1 cellular context compared by ENCODE assay signal in the genomic region with DNA sequence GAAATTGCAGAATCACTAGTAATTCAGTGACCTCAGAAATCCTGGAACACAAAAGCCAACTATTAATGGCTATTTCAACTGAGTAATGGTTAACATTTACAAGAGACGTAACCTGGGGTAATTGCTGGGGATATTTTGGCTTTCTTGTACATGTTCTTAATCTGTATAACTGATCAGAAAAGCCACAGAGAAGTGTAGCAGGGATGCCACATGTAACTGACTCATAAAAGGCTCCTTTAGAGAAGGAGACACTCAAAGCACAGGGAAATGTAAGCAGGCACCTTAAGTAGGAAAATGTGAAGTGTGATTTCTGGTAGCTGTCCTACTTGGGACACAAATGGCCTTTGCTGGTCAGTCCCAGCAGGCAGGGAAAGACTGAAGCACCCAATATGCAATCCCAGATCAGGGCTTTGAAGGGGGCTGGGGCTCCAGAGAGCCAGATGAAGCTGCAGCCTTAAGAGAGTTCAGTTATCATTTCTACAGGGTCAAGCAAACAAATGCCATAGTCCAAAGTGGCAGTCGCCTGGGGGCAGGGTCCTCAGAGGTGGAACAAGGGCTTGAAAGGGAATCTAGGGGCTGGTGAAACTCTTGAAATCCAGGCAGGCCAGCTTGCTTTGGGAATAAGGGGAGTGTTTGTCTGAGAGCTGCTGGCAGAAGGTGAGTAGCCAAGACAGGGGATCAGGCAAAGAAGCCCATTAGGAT.
A peak's percentile ranks its signal among the peaks of the same experiment; 100 is the strongest.
TF ChIP-seq lines count a peak whose summit lies in the region.

No MANE protein-coding gene starts in this region.

TF ChIP-seq in HepG2, 621 proteins besides CTCF, POLR2A, EP300 and RAD21 (continued from another document and continues in another):
- TF ChIP-seq, protein P1, sequence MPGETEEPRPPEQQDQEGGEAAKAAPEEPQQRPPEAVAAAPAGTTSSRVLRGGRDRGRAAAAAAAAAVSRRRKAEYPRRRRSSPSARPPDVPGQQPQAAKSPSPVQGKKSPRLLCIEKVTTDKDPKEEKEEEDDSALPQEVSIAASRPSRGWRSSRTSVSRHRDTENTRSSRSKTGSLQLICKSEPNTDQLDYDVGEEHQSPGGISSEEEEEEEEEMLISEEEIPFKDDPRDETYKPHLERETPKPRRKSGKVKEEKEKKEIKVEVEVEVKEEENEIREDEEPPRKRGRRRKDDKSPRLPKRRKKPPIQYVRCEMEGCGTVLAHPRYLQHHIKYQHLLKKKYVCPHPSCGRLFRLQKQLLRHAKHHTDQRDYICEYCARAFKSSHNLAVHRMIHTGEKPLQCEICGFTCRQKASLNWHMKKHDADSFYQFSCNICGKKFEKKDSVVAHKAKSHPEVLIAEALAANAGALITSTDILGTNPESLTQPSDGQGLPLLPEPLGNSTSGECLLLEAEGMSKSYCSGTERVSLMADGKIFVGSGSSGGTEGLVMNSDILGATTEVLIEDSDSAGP (CRISPR knock-in tag; IDR thresholded peaks at IDR 0.05; ENCODE audit: borderline replicate concordance): peak; percentile 58; the same call in 1 of the 2 replicates
- TF ChIP-seq MIXL1 (CRISPR knock-in tag; IDR thresholded peaks at IDR 0.05): no peak
- TF ChIP-seq, protein P2, sequence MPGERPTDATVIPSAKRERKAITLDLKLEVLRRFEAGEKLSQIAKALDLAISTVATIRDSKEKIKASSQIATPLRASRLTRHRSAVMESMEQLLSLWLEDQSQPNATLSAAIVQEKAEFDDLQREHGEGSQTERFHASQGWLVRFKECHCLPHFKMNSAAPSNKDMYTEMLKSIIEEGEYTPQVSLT (CRISPR knock-in tag; IDR thresholded peaks at IDR 0.05; ENCODE audit: borderline replicate concordance, low read depth): no peak
- TF ChIP-seq SOX5 (CRISPR knock-in tag; IDR thresholded peaks at IDR 0.05; ENCODE audit: borderline replicate concordance): no peak
- no peak for TF ChIP-seq ZZZ3 (CRISPR knock-in tag; IDR thresholded peaks at IDR 0.05; ENCODE audit: borderline replicate concordance)
- TF ChIP-seq CREB1 (IDR thresholded peaks at IDR 0.05): no peak
- no peak for TF ChIP-seq CREB1 (CRISPR knock-in tag; IDR thresholded peaks at IDR 0.05)
- no peak for TF ChIP-seq ZNF282 (IDR thresholded peaks at IDR 0.05; ENCODE audit: partially characterized antibody)
- peak; percentile 72; the same call in 1 of the 2 replicates for TF ChIP-seq NR2C2 (CRISPR knock-in tag; IDR thresholded peaks at IDR 0.05; ENCODE audit: borderline replicate concordance)
- TF ChIP-seq ZMAT3 (CRISPR knock-in tag; conservative IDR thresholded peaks at IDR 0.05): no peak
- TF ChIP-seq TBL1XR1 (IDR thresholded peaks at IDR 0.05; ENCODE audit: borderline replicate concordance, low read length, partially characterized antibody): no peak
- no peak for TF ChIP-seq SUZ12 (IDR thresholded peaks at IDR 0.05; ENCODE audit: low read depth, low read length)
- no peak for TF ChIP-seq RCOR2 (CRISPR knock-in tag; IDR thresholded peaks at IDR 0.05)
- TF ChIP-seq SMC3 (IDR thresholded peaks at IDR 0.05; ENCODE audit: low read length): no peak; the same call in 1 of the 2 replicates
- peak; percentile 34; the same call in 1 of the 2 replicates for TF ChIP-seq MIER3 (CRISPR knock-in tag; IDR thresholded peaks at IDR 0.05; ENCODE audit: borderline replicate concordance)
- TF ChIP-seq BORCS8-MEF2B (CRISPR knock-in tag; IDR thresholded peaks at IDR 0.05): peak; percentile 73; the same call in 1 of the 2 replicates
- TF ChIP-seq, protein P3, sequence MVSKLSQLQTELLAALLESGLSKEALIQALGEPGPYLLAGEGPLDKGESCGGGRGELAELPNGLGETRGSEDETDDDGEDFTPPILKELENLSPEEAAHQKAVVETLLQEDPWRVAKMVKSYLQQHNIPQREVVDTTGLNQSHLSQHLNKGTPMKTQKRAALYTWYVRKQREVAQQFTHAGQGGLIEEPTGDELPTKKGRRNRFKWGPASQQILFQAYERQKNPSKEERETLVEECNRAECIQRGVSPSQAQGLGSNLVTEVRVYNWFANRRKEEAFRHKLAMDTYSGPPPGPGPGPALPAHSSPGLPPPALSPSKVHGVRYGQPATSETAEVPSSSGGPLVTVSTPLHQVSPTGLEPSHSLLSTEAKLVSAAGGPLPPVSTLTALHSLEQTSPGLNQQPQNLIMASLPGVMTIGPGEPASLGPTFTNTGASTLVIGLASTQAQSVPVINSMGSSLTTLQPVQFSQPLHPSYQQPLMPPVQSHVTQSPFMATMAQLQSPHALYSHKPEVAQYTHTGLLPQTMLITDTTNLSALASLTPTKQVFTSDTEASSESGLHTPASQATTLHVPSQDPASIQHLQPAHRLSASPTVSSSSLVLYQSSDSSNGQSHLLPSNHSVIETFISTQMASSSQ (IDR thresholded peaks at IDR 0.05; ENCODE audit: low read depth): no peak
- TF ChIP-seq, protein P3 (CRISPR knock-in tag; IDR thresholded peaks at IDR 0.05; ENCODE audit: borderline replicate concordance): peak; percentile 34; the same call in 1 of the 2 replicates
- peak; percentile 95 for TF ChIP-seq HNF4A (CRISPR knock-in tag; IDR thresholded peaks at IDR 0.05)
- TF ChIP-seq NCOR1 (IDR thresholded peaks at IDR 0.05; ENCODE audit: borderline replicate concordance, low read length): peak; percentile 60; the same call in 1 of the 2 replicates
- no peak for TF ChIP-seq ZNF264 (CRISPR knock-in tag; IDR thresholded peaks at IDR 0.05)
- TF ChIP-seq FIP1L1 (IDR thresholded peaks at IDR 0.05; ENCODE audit: borderline replicate concordance, insufficient read depth, low read depth, low read length): no peak
- TF ChIP-seq NFE2 (CRISPR knock-in tag; IDR thresholded peaks at IDR 0.05): no peak
- no peak; the same call in 1 of the 2 replicates for TF ChIP-seq KDM3A (CRISPR knock-in tag; IDR thresholded peaks at IDR 0.05; ENCODE audit: low read depth)
- TF ChIP-seq HNRNPL (IDR thresholded peaks at IDR 0.05; ENCODE audit: low read depth, low read length): 0 out of 2 replicates have a peak, but pooled peaks have one; percentile 23
- no peak for TF ChIP-seq FOXK2 (IDR thresholded peaks at IDR 0.05)
- TF ChIP-seq HOXA5 (CRISPR knock-in tag; IDR thresholded peaks at IDR 0.05): no peak
- no peak for TF ChIP-seq ZNF180 (CRISPR knock-in tag; IDR thresholded peaks at IDR 0.05; ENCODE audit: borderline replicate concordance, low read depth)
- TF ChIP-seq, protein P4, sequence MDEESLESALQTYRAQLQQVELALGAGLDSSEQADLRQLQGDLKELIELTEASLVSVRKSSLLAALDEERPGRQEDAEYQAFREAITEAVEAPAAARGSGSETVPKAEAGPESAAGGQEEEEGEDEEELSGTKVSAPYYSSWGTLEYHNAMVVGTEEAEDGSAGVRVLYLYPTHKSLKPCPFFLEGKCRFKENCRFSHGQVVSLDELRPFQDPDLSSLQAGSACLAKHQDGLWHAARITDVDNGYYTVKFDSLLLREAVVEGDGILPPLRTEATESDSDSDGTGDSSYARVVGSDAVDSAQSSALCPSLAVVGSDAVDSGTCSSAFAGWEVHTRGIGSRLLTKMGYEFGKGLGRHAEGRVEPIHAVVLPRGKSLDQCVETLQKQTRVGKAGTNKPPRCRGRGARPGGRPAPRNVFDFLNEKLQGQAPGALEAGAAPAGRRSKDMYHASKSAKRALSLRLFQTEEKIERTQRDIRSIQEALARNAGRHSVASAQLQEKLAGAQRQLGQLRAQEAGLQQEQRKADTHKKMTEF (CRISPR knock-in tag; IDR thresholded peaks at IDR 0.05): 0 out of 2 replicates have a peak, but pooled peaks have one; percentile 38
- no peak for TF ChIP-seq ZNF878 (CRISPR knock-in tag; IDR thresholded peaks at IDR 0.05)
- TF ChIP-seq RNF2 (conservative IDR thresholded peaks at IDR 0.05; ENCODE audit: low read depth): no peak
- TF ChIP-seq HOXA3 (CRISPR knock-in tag; IDR thresholded peaks at IDR 0.05): peak; percentile 50; the same call in 1 of the 2 replicates
- TF ChIP-seq, protein P5, sequence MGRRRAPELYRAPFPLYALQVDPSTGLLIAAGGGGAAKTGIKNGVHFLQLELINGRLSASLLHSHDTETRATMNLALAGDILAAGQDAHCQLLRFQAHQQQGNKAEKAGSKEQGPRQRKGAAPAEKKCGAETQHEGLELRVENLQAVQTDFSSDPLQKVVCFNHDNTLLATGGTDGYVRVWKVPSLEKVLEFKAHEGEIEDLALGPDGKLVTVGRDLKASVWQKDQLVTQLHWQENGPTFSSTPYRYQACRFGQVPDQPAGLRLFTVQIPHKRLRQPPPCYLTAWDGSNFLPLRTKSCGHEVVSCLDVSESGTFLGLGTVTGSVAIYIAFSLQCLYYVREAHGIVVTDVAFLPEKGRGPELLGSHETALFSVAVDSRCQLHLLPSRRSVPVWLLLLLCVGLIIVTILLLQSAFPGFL (CRISPR knock-in tag; IDR thresholded peaks at IDR 0.05): no peak
- TF ChIP-seq FOXK1 (CRISPR knock-in tag; IDR thresholded peaks at IDR 0.05; ENCODE audit: borderline replicate concordance, low read depth): no peak
- TF ChIP-seq, protein P6, sequence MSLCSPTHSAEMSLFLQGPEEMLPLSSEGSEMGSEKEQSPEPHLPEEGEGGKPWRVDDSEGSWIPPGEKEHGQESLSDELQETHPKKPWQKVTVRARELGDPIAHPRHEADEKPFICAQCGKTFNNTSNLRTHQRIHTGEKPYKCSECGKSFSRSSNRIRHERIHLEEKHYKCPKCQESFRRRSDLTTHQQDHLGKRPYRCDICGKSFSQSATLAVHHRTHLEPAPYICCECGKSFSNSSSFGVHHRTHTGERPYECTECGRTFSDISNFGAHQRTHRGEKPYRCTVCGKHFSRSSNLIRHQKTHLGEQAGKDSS (CRISPR knock-in tag; IDR thresholded peaks at IDR 0.05; ENCODE audit: borderline replicate concordance, low read depth): no peak
- TF ChIP-seq, protein P7, sequence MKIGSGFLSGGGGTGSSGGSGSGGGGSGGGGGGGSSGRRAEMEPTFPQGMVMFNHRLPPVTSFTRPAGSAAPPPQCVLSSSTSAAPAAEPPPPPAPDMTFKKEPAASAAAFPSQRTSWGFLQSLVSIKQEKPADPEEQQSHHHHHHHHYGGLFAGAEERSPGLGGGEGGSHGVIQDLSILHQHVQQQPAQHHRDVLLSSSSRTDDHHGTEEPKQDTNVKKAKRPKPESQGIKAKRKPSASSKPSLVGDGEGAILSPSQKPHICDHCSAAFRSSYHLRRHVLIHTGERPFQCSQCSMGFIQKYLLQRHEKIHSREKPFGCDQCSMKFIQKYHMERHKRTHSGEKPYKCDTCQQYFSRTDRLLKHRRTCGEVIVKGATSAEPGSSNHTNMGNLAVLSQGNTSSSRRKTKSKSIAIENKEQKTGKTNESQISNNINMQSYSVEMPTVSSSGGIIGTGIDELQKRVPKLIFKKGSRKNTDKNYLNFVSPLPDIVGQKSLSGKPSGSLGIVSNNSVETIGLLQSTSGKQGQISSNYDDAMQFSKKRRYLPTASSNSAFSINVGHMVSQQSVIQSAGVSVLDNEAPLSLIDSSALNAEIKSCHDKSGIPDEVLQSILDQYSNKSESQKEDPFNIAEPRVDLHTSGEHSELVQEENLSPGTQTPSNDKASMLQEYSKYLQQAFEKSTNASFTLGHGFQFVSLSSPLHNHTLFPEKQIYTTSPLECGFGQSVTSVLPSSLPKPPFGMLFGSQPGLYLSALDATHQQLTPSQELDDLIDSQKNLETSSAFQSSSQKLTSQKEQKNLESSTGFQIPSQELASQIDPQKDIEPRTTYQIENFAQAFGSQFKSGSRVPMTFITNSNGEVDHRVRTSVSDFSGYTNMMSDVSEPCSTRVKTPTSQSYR (CRISPR knock-in tag; IDR thresholded peaks at IDR 0.05; ENCODE audit: borderline replicate concordance): peak; percentile 78
- TF ChIP-seq KDM1A (CRISPR knock-in tag; IDR thresholded peaks at IDR 0.05): peak; percentile 42; the same call in 1 of the 2 replicates
- peak; percentile 45; the same call in 1 of the 2 replicates for TF ChIP-seq ZNF501 (CRISPR knock-in tag; IDR thresholded peaks at IDR 0.05)
- TF ChIP-seq THAP11 (CRISPR knock-in tag; IDR thresholded peaks at IDR 0.05): 0 out of 2 replicates have a peak, but pooled peaks have one; percentile 11
- TF ChIP-seq SRSF9 (IDR thresholded peaks at IDR 0.05; ENCODE audit: borderline replicate concordance, insufficient read depth, low read depth, low read length, poor library complexity, severe bottlenecking): no peak
- 0 out of 2 replicates have a peak, but pooled peaks have one; percentile 7 for TF ChIP-seq FOSL2 (CRISPR knock-in tag; IDR thresholded peaks at IDR 0.05)
- TF ChIP-seq, protein P8, sequence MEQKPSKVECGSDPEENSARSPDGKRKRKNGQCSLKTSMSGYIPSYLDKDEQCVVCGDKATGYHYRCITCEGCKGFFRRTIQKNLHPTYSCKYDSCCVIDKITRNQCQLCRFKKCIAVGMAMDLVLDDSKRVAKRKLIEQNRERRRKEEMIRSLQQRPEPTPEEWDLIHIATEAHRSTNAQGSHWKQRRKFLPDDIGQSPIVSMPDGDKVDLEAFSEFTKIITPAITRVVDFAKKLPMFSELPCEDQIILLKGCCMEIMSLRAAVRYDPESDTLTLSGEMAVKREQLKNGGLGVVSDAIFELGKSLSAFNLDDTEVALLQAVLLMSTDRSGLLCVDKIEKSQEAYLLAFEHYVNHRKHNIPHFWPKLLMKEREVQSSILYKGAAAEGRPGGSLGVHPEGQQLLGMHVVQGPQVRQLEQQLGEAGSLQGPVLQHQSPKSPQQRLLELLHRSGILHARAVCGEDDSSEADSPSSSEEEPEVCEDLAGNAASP (CRISPR knock-in tag; IDR thresholded peaks at IDR 0.05; ENCODE audit: borderline replicate concordance): peak; percentile 86
- TF ChIP-seq ZMYM4 (CRISPR knock-in tag; IDR thresholded peaks at IDR 0.05): peak; percentile 88
- TF ChIP-seq FOXA3 (CRISPR knock-in tag; IDR thresholded peaks at IDR 0.05): 0 out of 2 replicates have a peak, but pooled peaks have one; percentile 18
- TF ChIP-seq RBM39 (IDR thresholded peaks at IDR 0.05; ENCODE audit: low read depth, low read length, poor library complexity, severe bottlenecking): no peak
- no peak for TF ChIP-seq ZNF674 (CRISPR knock-in tag; IDR thresholded peaks at IDR 0.05; ENCODE audit: low read depth)
- TF ChIP-seq LCORL (IDR thresholded peaks at IDR 0.05): no peak
- TF ChIP-seq LCORL (CRISPR knock-in tag; IDR thresholded peaks at IDR 0.05): peak; percentile 28; the same call in 1 of the 2 replicates
- peak; percentile 71; the same call in 1 of the 2 replicates for TF ChIP-seq PITX1 (CRISPR knock-in tag; IDR thresholded peaks at IDR 0.05)
- no peak for TF ChIP-seq KLF9 (CRISPR knock-in tag; IDR thresholded peaks at IDR 0.05; ENCODE audit: low read depth)
- 0 out of 2 replicates have a peak, but pooled peaks have one; percentile 8 for TF ChIP-seq CEBPG (CRISPR knock-in tag; IDR thresholded peaks at IDR 0.05)
- no peak for TF ChIP-seq HNRNPLL (IDR thresholded peaks at IDR 0.05; ENCODE audit: low read depth, low read length, poor library complexity, severe bottlenecking)
- TF ChIP-seq NCOA2 (CRISPR knock-in tag; IDR thresholded peaks at IDR 0.05): peak; percentile 66
